ENCODE assay signal across 1 cellular context in genomic region chr7:6367701-6368211, GRCh38.
TF ChIP-seq lines count a peak whose summit lies in the region.

No MANE protein-coding gene starts in this region.

TF ChIP-seq in K562, 482 proteins besides CTCF, POLR2A, EP300 and RAD21 (continued from another document and continues in another):
- TF ChIP-seq TFAP4 (CRISPR knock-in tag; IDR thresholded peaks at IDR 0.05; ENCODE audit: borderline replicate concordance) (peak; percentile 17; the same call in 1 of the 2 replicates), U2AF1 (optimal IDR thresholded peaks at IDR 0.05; ENCODE audit: low read depth, low read length) (no peak), MBD1 (CRISPR knock-in tag; IDR thresholded peaks at IDR 0.05) (no peak), TBP (optimal IDR thresholded peaks at IDR 0.05; ENCODE audit: low read depth, low read length) (no peak), ZNF224 (CRISPR knock-in tag; IDR thresholded peaks at IDR 0.05) (no peak), FOS (IDR thresholded peaks at IDR 0.05; ENCODE audit: extremely low read depth, insufficient read length) (no peak), FOXK1 (CRISPR knock-in tag; IDR thresholded peaks at IDR 0.05; ENCODE audit: borderline replicate concordance) (no peak), CHD2 (IDR thresholded peaks at IDR 0.05; ENCODE audit: low read depth, low read length) (no peak), NR2C1 (IDR thresholded peaks at IDR 0.05) (no peak), NR2C1 (tag; IDR thresholded peaks at IDR 0.05) (no peak), RBBP5 (IDR thresholded peaks at IDR 0.05; ENCODE audit: borderline replicate concordance, insufficient read depth, low read length, poor library complexity, severe bottlenecking) (no peak), HMGN3 (IDR thresholded peaks at IDR 0.05; ENCODE audit: borderline replicate concordance, extremely low read depth, insufficient read length, low read depth, low read length) (no peak), ATF2 (CRISPR knock-in tag; IDR thresholded peaks at IDR 0.05) (no peak), MBD2 (IDR thresholded peaks at IDR 0.05; ENCODE audit: borderline replicate concordance, low read depth) (no peak), ZFPM2 (CRISPR knock-in tag; IDR thresholded peaks at IDR 0.05) (no peak), ZNF318 (IDR thresholded peaks at IDR 0.05; ENCODE audit: borderline replicate concordance in 1 of 2, low read depth in 1 of 2) (no peak), XRCC4 (IDR thresholded peaks at IDR 0.05; ENCODE audit: extremely low read depth, insufficient read depth, insufficient read length) (no peak), ETV5 (CRISPR knock-in tag; IDR thresholded peaks at IDR 0.05; ENCODE audit: low read depth) (no peak), SUPT5H (IDR thresholded peaks at IDR 0.05) (no peak), TEAD4 (IDR thresholded peaks at IDR 0.05; ENCODE audit: low read length) (no peak), TEAD4 (CRISPR knock-in tag; IDR thresholded peaks at IDR 0.05; ENCODE audit: borderline replicate concordance) (no peak), CEBPB (tag; IDR thresholded peaks at IDR 0.05) (no peak), TCFL5 (CRISPR knock-in tag; conservative IDR thresholded peaks at IDR 0.05) (no peak)
- TF ChIP-seq, protein P1, sequence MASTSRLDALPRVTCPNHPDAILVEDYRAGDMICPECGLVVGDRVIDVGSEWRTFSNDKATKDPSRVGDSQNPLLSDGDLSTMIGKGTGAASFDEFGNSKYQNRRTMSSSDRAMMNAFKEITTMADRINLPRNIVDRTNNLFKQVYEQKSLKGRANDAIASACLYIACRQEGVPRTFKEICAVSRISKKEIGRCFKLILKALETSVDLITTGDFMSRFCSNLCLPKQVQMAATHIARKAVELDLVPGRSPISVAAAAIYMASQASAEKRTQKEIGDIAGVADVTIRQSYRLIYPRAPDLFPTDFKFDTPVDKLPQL (IDR thresholded peaks at IDR 0.05; ENCODE audit: extremely low read depth, insufficient read length): no peak
- TF ChIP-seq, protein P2, sequence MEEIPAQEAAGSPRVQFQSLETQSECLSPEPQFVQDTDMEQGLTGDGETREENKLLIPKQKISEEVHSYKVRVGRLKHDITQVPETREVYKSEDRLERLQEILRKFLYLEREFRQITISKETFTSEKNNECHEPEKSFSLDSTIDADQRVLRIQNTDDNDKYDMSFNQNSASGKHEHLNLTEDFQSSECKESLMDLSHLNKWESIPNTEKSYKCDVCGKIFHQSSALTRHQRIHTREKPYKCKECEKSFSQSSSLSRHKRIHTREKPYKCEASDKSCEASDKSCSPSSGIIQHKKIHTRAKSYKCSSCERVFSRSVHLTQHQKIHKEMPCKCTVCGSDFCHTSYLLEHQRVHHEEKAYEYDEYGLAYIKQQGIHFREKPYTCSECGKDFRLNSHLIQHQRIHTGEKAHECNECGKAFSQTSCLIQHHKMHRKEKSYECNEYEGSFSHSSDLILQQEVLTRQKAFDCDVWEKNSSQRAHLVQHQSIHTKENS (CRISPR knock-in tag; IDR thresholded peaks at IDR 0.05): no peak
- TF ChIP-seq, protein P3, sequence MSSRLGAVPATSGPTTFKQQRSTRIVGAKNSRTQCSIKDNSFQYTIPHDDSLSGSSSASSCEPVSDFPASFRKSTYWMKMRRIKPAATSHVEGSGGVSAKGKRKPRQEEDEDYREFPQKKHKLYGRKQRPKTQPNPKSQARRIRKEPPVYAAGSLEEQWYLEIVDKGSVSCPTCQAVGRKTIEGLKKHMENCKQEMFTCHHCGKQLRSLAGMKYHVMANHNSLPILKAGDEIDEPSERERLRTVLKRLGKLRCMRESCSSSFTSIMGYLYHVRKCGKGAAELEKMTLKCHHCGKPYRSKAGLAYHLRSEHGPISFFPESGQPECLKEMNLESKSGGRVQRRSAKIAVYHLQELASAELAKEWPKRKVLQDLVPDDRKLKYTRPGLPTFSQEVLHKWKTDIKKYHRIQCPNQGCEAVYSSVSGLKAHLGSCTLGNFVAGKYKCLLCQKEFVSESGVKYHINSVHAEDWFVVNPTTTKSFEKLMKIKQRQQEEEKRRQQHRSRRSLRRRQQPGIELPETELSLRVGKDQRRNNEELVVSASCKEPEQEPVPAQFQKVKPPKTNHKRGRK (tag; IDR thresholded peaks at IDR 0.05): no peak
- TF ChIP-seq, protein P4, sequence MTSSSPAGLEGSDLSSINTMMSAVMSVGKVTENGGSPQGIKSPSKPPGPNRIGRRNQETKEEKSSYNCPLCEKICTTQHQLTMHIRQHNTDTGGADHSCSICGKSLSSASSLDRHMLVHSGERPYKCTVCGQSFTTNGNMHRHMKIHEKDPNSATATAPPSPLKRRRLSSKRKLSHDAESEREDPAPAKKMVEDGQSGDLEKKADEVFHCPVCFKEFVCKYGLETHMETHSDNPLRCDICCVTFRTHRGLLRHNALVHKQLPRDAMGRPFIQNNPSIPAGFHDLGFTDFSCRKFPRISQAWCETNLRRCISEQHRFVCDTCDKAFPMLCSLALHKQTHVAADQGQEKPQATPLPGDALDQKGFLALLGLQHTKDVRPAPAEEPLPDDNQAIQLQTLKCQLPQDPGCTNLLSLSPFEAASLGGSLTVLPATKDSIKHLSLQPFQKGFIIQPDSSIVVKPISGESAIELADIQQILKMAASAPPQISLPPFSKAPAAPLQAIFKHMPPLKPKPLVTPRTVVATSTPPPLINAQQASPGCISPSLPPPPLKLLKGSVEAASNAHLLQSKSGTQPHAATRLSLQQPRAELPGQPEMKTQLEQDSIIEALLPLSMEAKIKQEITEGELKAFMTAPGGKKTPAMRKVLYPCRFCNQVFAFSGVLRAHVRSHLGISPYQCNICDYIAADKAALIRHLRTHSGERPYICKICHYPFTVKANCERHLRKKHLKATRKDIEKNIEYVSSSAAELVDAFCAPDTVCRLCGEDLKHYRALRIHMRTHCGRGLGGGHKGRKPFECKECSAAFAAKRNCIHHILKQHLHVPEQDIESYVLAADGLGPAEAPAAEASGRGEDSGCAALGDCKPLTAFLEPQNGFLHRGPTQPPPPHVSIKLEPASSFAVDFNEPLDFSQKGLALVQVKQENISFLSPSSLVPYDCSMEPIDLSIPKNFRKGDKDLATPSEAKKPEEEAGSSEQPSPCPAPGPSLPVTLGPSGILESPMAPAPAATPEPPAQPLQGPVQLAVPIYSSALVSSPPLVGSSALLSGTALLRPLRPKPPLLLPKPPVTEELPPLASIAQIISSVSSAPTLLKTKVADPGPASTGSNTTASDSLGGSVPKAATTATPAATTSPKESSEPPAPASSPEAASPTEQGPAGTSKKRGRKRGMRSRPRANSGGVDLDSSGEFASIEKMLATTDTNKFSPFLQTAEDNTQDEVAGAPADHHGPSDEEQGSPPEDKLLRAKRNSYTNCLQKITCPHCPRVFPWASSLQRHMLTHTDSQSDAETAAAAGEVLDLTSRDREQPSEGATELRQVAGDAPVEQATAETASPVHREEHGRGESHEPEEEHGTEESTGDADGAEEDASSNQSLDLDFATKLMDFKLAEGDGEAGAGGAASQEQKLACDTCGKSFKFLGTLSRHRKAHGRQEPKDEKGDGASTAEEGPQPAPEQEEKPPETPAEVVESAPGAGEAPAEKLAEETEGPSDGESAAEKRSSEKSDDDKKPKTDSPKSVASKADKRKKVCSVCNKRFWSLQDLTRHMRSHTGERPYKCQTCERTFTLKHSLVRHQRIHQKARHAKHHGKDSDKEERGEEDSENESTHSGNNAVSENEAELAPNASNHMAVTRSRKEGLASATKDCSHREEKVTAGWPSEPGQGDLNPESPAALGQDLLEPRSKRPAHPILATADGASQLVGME (CRISPR knock-in tag; IDR thresholded peaks at IDR 0.05): no peak
- TF ChIP-seq, protein P5, sequence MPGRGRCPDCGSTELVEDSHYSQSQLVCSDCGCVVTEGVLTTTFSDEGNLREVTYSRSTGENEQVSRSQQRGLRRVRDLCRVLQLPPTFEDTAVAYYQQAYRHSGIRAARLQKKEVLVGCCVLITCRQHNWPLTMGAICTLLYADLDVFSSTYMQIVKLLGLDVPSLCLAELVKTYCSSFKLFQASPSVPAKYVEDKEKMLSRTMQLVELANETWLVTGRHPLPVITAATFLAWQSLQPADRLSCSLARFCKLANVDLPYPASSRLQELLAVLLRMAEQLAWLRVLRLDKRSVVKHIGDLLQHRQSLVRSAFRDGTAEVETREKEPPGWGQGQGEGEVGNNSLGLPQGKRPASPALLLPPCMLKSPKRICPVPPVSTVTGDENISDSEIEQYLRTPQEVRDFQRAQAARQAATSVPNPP (IDR thresholded peaks at IDR 0.05; ENCODE audit: borderline replicate concordance, insufficient read depth, insufficient read length): no peak
- TF ChIP-seq, protein P6, sequence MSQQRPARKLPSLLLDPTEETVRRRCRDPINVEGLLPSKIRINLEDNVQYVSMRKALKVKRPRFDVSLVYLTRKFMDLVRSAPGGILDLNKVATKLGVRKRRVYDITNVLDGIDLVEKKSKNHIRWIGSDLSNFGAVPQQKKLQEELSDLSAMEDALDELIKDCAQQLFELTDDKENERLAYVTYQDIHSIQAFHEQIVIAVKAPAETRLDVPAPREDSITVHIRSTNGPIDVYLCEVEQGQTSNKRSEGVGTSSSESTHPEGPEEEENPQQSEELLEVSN (IDR thresholded peaks at IDR 0.05; ENCODE audit: borderline replicate concordance in 1 of 2, extremely low read depth in 1 of 2, insufficient read depth in 1 of 2, insufficient read length in 1 of 2, low read depth in 1 of 2, low read length in 1 of 2, poor library complexity in 1 of 2, severe bottlenecking in 1 of 2): no peak
